In the genomic region with DNA sequence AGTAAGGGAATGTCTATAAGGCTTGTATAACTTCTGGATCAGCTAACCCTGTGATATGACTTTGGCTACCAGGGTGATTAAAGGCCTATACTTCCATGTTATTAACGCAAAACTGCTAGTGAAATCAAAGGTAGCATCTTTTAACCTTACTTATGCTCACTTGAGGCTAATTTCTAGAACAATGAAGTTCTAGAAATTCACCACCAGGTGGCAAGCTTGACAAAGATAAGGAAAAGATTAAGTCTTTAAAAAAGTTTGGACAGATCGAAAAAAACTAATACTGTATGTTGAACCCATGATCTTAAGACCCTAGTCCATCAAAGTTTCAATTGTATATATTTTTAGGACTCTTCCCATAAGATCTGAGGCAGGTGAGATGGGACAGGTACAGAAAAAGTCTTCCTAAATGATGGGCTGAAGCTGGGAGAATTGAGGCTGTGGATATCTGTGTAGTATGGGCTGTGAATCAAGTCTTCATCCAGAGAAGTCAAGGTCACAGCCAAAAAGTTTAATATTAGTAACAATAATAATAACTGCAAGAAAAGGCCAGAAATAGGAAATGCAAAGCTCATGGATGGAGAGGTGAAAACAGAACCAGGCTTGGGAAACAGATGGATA, we compare ENCODE assay signal across 9 cellular contexts. TPM values are rescaled to one million over a fixed set of nuclear protein-coding genes. Genes with fewer than 3 reads are reported as not detected.
DNase-seq lines count a peak whose midpoint lies in the region; ATAC-seq and TF ChIP-seq lines count a peak whose summit lies in the region.
"Had no signal": no experiment of that assay in that cellular context is flagged by ENCODE, and none has a peak within 500 bp of the region (broad histone marks: within the 10 kb centered on the region; RNA-seq: fewer than 3 reads in every experiment).

No MANE protein-coding gene starts in this region.

- H3K27ac ChIP-seq in CD4-positive, alpha-beta T cell (ENCODE audit: low read depth, low read length) = no peak overlapping the region
- no peak overlapping the region for H3K27ac ChIP-seq in OCI-LY7 (ENCODE audit: low read depth, low read length, poor library complexity, severe bottlenecking)

- H3K27ac Mint-ChIP-seq in CD4-positive, alpha-beta T cell = no peak overlapping the region
- H3K27ac Mint-ChIP-seq in progenitor cell of endocrine pancreas = no peak overlapping the region
- H3K27ac Mint-ChIP-seq: naive thymus-derived CD8-positive, alpha-beta T cell had no signal

- CTCF ChIA-PET in CD4-positive, alpha-beta T cell (lab: Charles Lee) = interaction anchor here (0.8 to 2.6 kb wide), 8 partner anchors 10 to 482 kb away, joined by 3 to 11 read pairs (median 3); a partner anchor contains a TSS
- CTCF ChIA-PET in OCI-LY7 (lab: Charles Lee; ENCODE audit: unreplicated experiment) = no interaction called here

- H3K36me3 ChIP-seq in OCI-LY7 (ENCODE audit: insufficient read depth, low read length) = peaks cover 6% of the 10 kb centered on the region

- no peaks in the 10 kb centered on the region for H3K9me2 ChIP-seq in OCI-LY7 (ENCODE audit: insufficient read depth, low read length)

- peaks cover 39% of the 10 kb centered on the region for H3K36me3 Mint-ChIP-seq in CD4-positive, alpha-beta T cell (ENCODE audit: low read depth)
- peaks cover 12% of the 10 kb centered on the region for H3K36me3 Mint-ChIP-seq in progenitor cell of endocrine pancreas (ENCODE audit: insufficient read depth)

- TF ChIP-seq CTCF in CD4-positive, alpha-beta T cell (IDR thresholded peaks at IDR 0.05) = peak; percentile 91
- peak; percentile 86 for TF ChIP-seq CTCF in OCI-LY7 (conservative IDR thresholded peaks at IDR 0.05; ENCODE audit: low read length)
- TF ChIP-seq CTCF in progenitor cell of endocrine pancreas (IDR thresholded peaks at IDR 0.05; ENCODE audit: unreplicated experiment) = peak; percentile 65

- no peak overlapping the region for H3K4me3 ChIP-seq in OCI-LY7 (ENCODE audit: low read depth, low read length, poor library complexity, severe bottlenecking)

- H3K79me2 ChIP-seq in OCI-LY7 (ENCODE audit: insufficient read depth, low read depth, low read length) = no peaks in the 10 kb centered on the region

- H3K9me3 Mint-ChIP-seq in CD4-positive, alpha-beta T cell = no peaks in the 10 kb centered on the region
- no peaks in the 10 kb centered on the region for H3K9me3 Mint-ChIP-seq in progenitor cell of endocrine pancreas (ENCODE audit: low read depth)
- H3K9me3 Mint-ChIP-seq: naive thymus-derived CD8-positive, alpha-beta T cell had no signal

- 0 out of 2 replicates have a peak, but pooled peaks cover 9% of the 10 kb centered on the region for H4K20me1 ChIP-seq in OCI-LY7 (ENCODE audit: insufficient read depth, low read length)

- POLR2A ChIA-PET in CD4-positive, alpha-beta T cell (lab: Charles Lee) = interaction anchor here (0.6 to 1.6 kb wide), 2 partner anchors 9 to 1012 kb away, joined by 3 read pairs; no protein-coding TSS in a partner anchor
- POLR2A ChIA-PET in OCI-LY7 (lab: Charles Lee) = interaction anchor here (0.6 kb wide), 1 partner anchor 10 kb away, joined by 4 read pairs; no protein-coding TSS in a partner anchor

- no peak overlapping the region for H2AFZ ChIP-seq in OCI-LY7 (ENCODE audit: low read length)

- no peaks in the 10 kb centered on the region for H3K27me3 Mint-ChIP-seq in CD4-positive, alpha-beta T cell
- no peaks in the 10 kb centered on the region for H3K27me3 Mint-ChIP-seq in progenitor cell of endocrine pancreas
- H3K27me3 Mint-ChIP-seq: naive thymus-derived CD8-positive, alpha-beta T cell had no signal

- DNase-seq in CD4-positive, alpha-beta T cell = no peak
- peak; percentile 54 for DNase-seq in OCI-LY7 (ENCODE audit: low spot score)
- DNase-seq in epidermal melanocyte (ENCODE audit: insufficient read length, low spot score) = peak; percentile 46
- DNase-seq in progenitor cell of endocrine pancreas (ENCODE audit: low spot score, unreplicated experiment) = no peak
- no peak for DNase-seq in NK-92 treated with Interleukin-12 subunit alpha and Interleukin-12 subunit beta, amount 100 ng/mL, for 24 hours (lab: John Stamatoyannopoulos, UW)
- DNase-seq in NCI-H774 (lab: John Stamatoyannopoulos, UW) = no peak
- DNase-seq in stimulated activated CD8-positive, alpha-beta memory T cell treated with anti-CD3 and anti-CD28 coated beads, Interleukin-4, amount 100 ng/mL, for 48 hours = no peak

- BruUV-seq in OCI-LY7 (replicated peaks; lab: Mats Ljungman, UMichigan) = no TSS peak

- H3K4me3 Mint-ChIP-seq in CD4-positive, alpha-beta T cell = no peak overlapping the region
- no peak overlapping the region for H3K4me3 Mint-ChIP-seq in progenitor cell of endocrine pancreas (ENCODE audit: low read depth)
- H3K4me3 Mint-ChIP-seq: naive thymus-derived CD8-positive, alpha-beta T cell had no signal

- peaks cover 8% of the 10 kb centered on the region for H3K4me1 ChIP-seq in OCI-LY7 (ENCODE audit: insufficient read depth, low read length, poor library complexity, severe bottlenecking)

- intact Hi-C loops in CD4-positive, alpha-beta T cell (cut with DNase I, micrococcal nuclease) = loop anchor here in 1 of 2 experiments (1.0 kb wide), 1 partner anchor 482 kb away; no protein-coding TSS in a partner anchor
- intact Hi-C loops in OCI-LY7 (cut with micrococcal nuclease; ENCODE audit: unreplicated experiment) = no loop called here

- no peaks in the 10 kb centered on the region for H3K27me3 ChIP-seq in CD4-positive, alpha-beta T cell (ENCODE audit: control insufficient read depth, insufficient read depth, low read length)

- peak; percentile 44 for ATAC-seq in CD4-positive, alpha-beta T cell (ENCODE audit: poor library complexity)
- ATAC-seq in GM18502 (IDR thresholded peaks at IDR 0.05; ENCODE audit: poor library complexity, unreplicated experiment) = peak; percentile 50
- ATAC-seq: naive thymus-derived CD8-positive, alpha-beta T cell had no signal

- H3K4me1 Mint-ChIP-seq in CD4-positive, alpha-beta T cell (ENCODE audit: low read depth) = peaks cover 25% of the 10 kb centered on the region
- no peaks in the 10 kb centered on the region for H3K4me1 Mint-ChIP-seq in progenitor cell of endocrine pancreas (ENCODE audit: low read depth)

- no peaks in the 10 kb centered on the region for H3K9me3 ChIP-seq in CD4-positive, alpha-beta T cell (ENCODE audit: control insufficient read depth, low read length)
- H3K9me3 ChIP-seq in OCI-LY7 (ENCODE audit: low read length) = no peaks in the 10 kb centered on the region

- H3K4me2 ChIP-seq in OCI-LY7 (ENCODE audit: low read length) = no peak overlapping the region

RNA-seq across cellular contexts. Expression of a gene that starts 18.8 kb away (rescaled TPM):
- total RNA-seq in CD4-positive, alpha-beta T cell = 10 to 100 TPM; 13.4 to 13.9 TPM
- total RNA-seq in OCI-LY7 (2014; rRNA removed; shearing (Covaris generic)) = 5.9 and 7.5 TPM in 2 replicates
- total RNA-seq in OCI-LY7 (2022) (24.1 and 26.3 TPM in 2 replicates), progenitor cell of endocrine pancreas (54.7 and 56.2 TPM in 2 replicates)

RNA-seq across cellular contexts. Expression of a gene that starts 18.8 kb away (rescaled TPM):
- 10 to 100 TPM; 17.8 to 21.3 TPM for total RNA-seq in CD4-positive, alpha-beta T cell
- total RNA-seq in OCI-LY7 (2014; rRNA removed; shearing (Covaris generic)) = 6.7 and 7.0 TPM in 2 replicates
- total RNA-seq in OCI-LY7 (2022) = 13.7 and 15.3 TPM in 2 replicates
- 14.4 and 15.0 TPM in 2 replicates for total RNA-seq in progenitor cell of endocrine pancreas

RNA-seq across cellular contexts. Expression of a gene that starts 49.0 kb away (rescaled TPM):
- 10 to 100 TPM; 17.5 to 20.7 TPM for total RNA-seq in CD4-positive, alpha-beta T cell
- 0.25 and 0.28 TPM in 2 replicates for total RNA-seq in OCI-LY7 (2014; rRNA removed; shearing (Covaris generic))
- total RNA-seq in OCI-LY7 (2022) (0.17 and 0.49 TPM in 2 replicates), progenitor cell of endocrine pancreas (not detected in 2 replicates)

Comparison
In these comparisons a context has a peak if more than half of its experiments do, and no peak if none do; other contexts are left out.
1. DNase-seq: peak in OCI-LY7 (single experiment) and epidermal melanocyte (single experiment); none in CD4-positive, alpha-beta T cell (0 of 10), progenitor cell of endocrine pancreas (single experiment), NK-92 treated with Interleukin-12 subunit alpha and Interleukin-12 subunit beta, amount 100 ng/mL, for 24 hours (single experiment), NCI-H774 (single experiment) and stimulated activated CD8-positive, alpha-beta memory T cell treated with anti-CD3 and anti-CD28 coated beads, Interleukin-4, amount 100 ng/mL, for 48 hours (single experiment).
2. RNA of a gene that starts 49.0 kb away (total RNA-seq): 17.5 to 20.7 TPM in CD4-positive, alpha-beta T cell; 0.17 to 0.49 TPM in OCI-LY7 and not detected in progenitor cell of endocrine pancreas; every median in the first group is over 10 times any median in the second.
3. Peak in every context shown above with its lines, with median percentiles within 50 percentile points of each other: CTCF ChIP-seq.